10 cellular contexts compared by ENCODE assay signal in the genomic region with DNA sequence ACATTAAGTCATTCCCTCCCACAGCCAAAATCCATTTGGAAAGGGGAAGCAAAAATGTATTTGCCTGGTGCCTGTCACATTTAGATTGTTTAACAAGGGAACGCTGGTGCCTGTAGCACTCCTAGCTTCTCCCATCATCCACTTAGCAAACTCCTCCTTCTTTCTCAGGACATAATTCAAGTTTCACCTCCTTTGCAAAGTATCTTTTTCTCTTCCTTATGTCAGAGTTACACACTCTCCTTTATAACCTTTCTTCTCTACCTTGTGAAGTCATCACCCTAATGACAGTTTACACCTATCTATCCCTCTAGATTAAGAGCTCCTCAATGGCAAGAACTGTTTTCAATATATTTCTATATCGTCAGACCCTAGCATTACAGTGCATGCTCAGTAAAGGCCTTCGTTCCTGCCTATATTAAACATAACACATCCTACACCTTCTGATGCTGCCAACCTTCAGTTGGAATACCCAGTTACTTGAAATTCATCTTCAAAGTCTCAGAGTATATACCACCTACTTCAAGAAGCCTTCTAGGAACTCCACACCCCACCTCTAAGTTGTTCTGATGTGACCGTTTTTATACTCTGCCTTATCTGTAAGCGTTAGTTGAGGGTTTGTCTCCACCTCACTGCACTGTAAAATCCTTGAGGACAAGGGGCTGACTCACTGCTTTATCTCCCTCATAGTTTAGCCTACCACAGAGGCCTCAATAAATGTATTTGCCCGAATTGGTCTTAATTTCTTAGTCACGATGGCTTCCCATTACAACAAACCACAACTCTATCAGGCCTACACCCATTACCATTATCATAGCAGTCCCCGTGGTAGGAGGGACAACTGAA. TPM values are rescaled to one million over a fixed set of nuclear protein-coding genes. Genes with fewer than 3 reads are reported as not detected.
A peak's percentile ranks its signal among the peaks of the same experiment; 100 is the strongest.
DNase-seq lines count a peak whose midpoint lies in the region; ATAC-seq and TF ChIP-seq lines count a peak whose summit lies in the region.
"Had no signal": no experiment of that assay in that cellular context is flagged by ENCODE, and none has a peak within 500 bp of the region (broad histone marks: within the 10 kb centered on the region; RNA-seq: fewer than 3 reads in every experiment).

No MANE protein-coding gene starts in this region.

- H3K4me2 ChIP-seq in hepatocyte = peak overlapping the region; percentile 61

- H3K4me1 Mint-ChIP-seq in activated CD4-positive, alpha-beta T cell treated with anti-CD3 and anti-CD28 coated beads, Interleukin-2, amount 10 ng/mL, durations not matched to agents 7 days and 5 days = peaks cover 46% of the 10 kb centered on the region
- peaks cover 47% of the 10 kb centered on the region for H3K4me1 Mint-ChIP-seq in activated CD8-positive, alpha-beta T cell treated with anti-CD3 and anti-CD28 coated beads, Interleukin-2, amount 10 ng/mL, durations not matched to agents 7 days and 5 days (ENCODE audit: low read depth)

- no peaks in the 10 kb centered on the region for H3K27me3 ChIP-seq in hepatocyte

- DNase-seq in activated CD4-positive, alpha-beta T cell treated with anti-CD3 and anti-CD28 coated beads, Interleukin-2, amount 10 ng/mL, durations not matched to agents 7 days and 5 days = no peak
- DNase-seq in activated CD4-positive, alpha-beta T cell treated with anti-CD3 and anti-CD28 coated beads, Interleukin-2, amount 50 U/mL, for 1 hour = no peak
- no peak for DNase-seq in activated CD8-positive, alpha-beta T cell treated with anti-CD3 and anti-CD28 coated beads, Interleukin-2, amount 10 ng/mL, durations not matched to agents 7 days and 5 days
- DNase-seq in hepatocyte (ENCODE audit: low spot score) (peak; percentile 56), substantia nigra (lab: John Stamatoyannopoulos, UW) (no peak), NAMALWA (ENCODE audit: low spot score) (no peak), Ammon's horn (ENCODE audit: low spot score) (no peak)

- peaks cover 6% of the 10 kb centered on the region for H4K20me1 ChIP-seq in hepatocyte (ENCODE audit: insufficient read depth, poor library complexity, severe bottlenecking)

- CTCF ChIA-PET in activated CD4-positive, alpha-beta T cell treated with anti-CD3 and anti-CD28 coated beads, Interleukin-2, amount 10 ng/mL, durations not matched to agents 7 days and 5 days (lab: Charles Lee) = interaction anchor here (1.0 to 1.3 kb wide), 3 partner anchors 13 to 30 kb away, joined by 3 to 4 read pairs (median 3); no protein-coding TSS in a partner anchor
- CTCF ChIA-PET in activated CD8-positive, alpha-beta T cell treated with anti-CD3 and anti-CD28 coated beads, Interleukin-2, amount 10 ng/mL, durations not matched to agents 7 days and 5 days (lab: Charles Lee) = interaction anchor here (0.8 to 3.6 kb wide), 3 partner anchors 15 to 249 kb away, joined by 3 to 20 read pairs (median 3); no protein-coding TSS in a partner anchor

- peaks cover 3% of the 10 kb centered on the region for H3K9me3 Mint-ChIP-seq in activated CD4-positive, alpha-beta T cell treated with anti-CD3 and anti-CD28 coated beads, Interleukin-2, amount 10 ng/mL, durations not matched to agents 7 days and 5 days
- no peaks in the 10 kb centered on the region for H3K9me3 Mint-ChIP-seq in activated CD8-positive, alpha-beta T cell treated with anti-CD3 and anti-CD28 coated beads, Interleukin-2, amount 10 ng/mL, durations not matched to agents 7 days and 5 days (ENCODE audit: insufficient read depth)

- peaks cover 4% of the 10 kb centered on the region for H3K36me3 Mint-ChIP-seq in activated CD4-positive, alpha-beta T cell treated with anti-CD3 and anti-CD28 coated beads, Interleukin-2, amount 10 ng/mL, durations not matched to agents 7 days and 5 days (ENCODE audit: low read depth)
- peaks cover 3% of the 10 kb centered on the region for H3K36me3 Mint-ChIP-seq in activated CD8-positive, alpha-beta T cell treated with anti-CD3 and anti-CD28 coated beads, Interleukin-2, amount 10 ng/mL, durations not matched to agents 7 days and 5 days (ENCODE audit: low read depth)

- H3K9me2 ChIP-seq in hepatocyte (replicated peaks; ENCODE audit: insufficient read depth) = no peaks in the 10 kb centered on the region

- H3K4me1 ChIP-seq in hepatocyte (ENCODE audit: insufficient read depth) = peaks cover 11% of the 10 kb centered on the region

- H3K27me3 Mint-ChIP-seq in activated CD4-positive, alpha-beta T cell treated with anti-CD3 and anti-CD28 coated beads, Interleukin-2, amount 10 ng/mL, durations not matched to agents 7 days and 5 days = no peaks in the 10 kb centered on the region
- H3K27me3 Mint-ChIP-seq in activated CD8-positive, alpha-beta T cell treated with anti-CD3 and anti-CD28 coated beads, Interleukin-2, amount 10 ng/mL, durations not matched to agents 7 days and 5 days (ENCODE audit: low read depth) = no peaks in the 10 kb centered on the region

- H2AFZ ChIP-seq in hepatocyte = no peak overlapping the region
- H2AFZ ChIP-seq: parathyroid adenoma had no signal

- H3K9me3 ChIP-seq in hepatocyte (ENCODE audit: low read depth) = no peaks in the 10 kb centered on the region
- H3K9me3 ChIP-seq: thoracic aorta had no signal

- no peaks in the 10 kb centered on the region for H3K36me3 ChIP-seq in hepatocyte (replicated peaks; ENCODE audit: insufficient read depth, low read depth)
- H3K36me3 ChIP-seq: thoracic aorta had no signal

- no peak overlapping the region for H3K4me3 ChIP-seq in hepatocyte

- peaks cover 29% of the 10 kb centered on the region for H3K79me2 ChIP-seq in hepatocyte

- 45% methylated on average over 8 of the region's 8 CpGs for WGBS in hepatocyte (ENCODE audit: low lambda C conversion rate, missing lambda C conversion rate)

- peak overlapping the region; percentile 9 for H3K27ac Mint-ChIP-seq in activated CD4-positive, alpha-beta T cell treated with anti-CD3 and anti-CD28 coated beads, Interleukin-2, amount 10 ng/mL, durations not matched to agents 7 days and 5 days
- peak overlapping the region; percentile 14 for H3K27ac Mint-ChIP-seq in activated CD8-positive, alpha-beta T cell treated with anti-CD3 and anti-CD28 coated beads, Interleukin-2, amount 10 ng/mL, durations not matched to agents 7 days and 5 days

- H3K27ac ChIP-seq in hepatocyte (peak overlapping the region; percentile 74), substantia nigra (ENCODE audit: low read depth, low read length, poor library complexity, severe bottlenecking) (peak overlapping the region; percentile 23)
- H3K27ac ChIP-seq: parathyroid adenoma, thoracic aorta had no signal

- peak overlapping the region; percentile 66 for H3K4me3 Mint-ChIP-seq in activated CD4-positive, alpha-beta T cell treated with anti-CD3 and anti-CD28 coated beads, Interleukin-2, amount 10 ng/mL, durations not matched to agents 7 days and 5 days
- peak overlapping the region; percentile 68 for H3K4me3 Mint-ChIP-seq in activated CD8-positive, alpha-beta T cell treated with anti-CD3 and anti-CD28 coated beads, Interleukin-2, amount 10 ng/mL, durations not matched to agents 7 days and 5 days

- no peak for TF ChIP-seq CTCF in hepatocyte (IDR thresholded peaks at IDR 0.05; ENCODE audit: poor library complexity)

- ATAC-seq in activated CD8-positive, alpha-beta T cell treated with anti-CD3 and anti-CD28 coated beads, Interleukin-2, amount 10 ng/mL, durations not matched to agents 7 days and 5 days = no peak
- no peak for ATAC-seq in GM18498 (IDR thresholded peaks at IDR 0.05; ENCODE audit: unreplicated experiment)

- POLR2A ChIA-PET in activated CD4-positive, alpha-beta T cell treated with anti-CD3 and anti-CD28 coated beads, Interleukin-2, amount 10 ng/mL, durations not matched to agents 7 days and 5 days (lab: Charles Lee) = no interaction called here
- POLR2A ChIA-PET in activated CD8-positive, alpha-beta T cell treated with anti-CD3 and anti-CD28 coated beads, Interleukin-2, amount 10 ng/mL, durations not matched to agents 7 days and 5 days (lab: Charles Lee) = interaction anchor here (1.2 to 1.7 kb wide), 3 partner anchors 16 to 550 kb away, joined by 4 to 5 read pairs (median 4); a partner anchor contains a TSS

RNA-seq across cellular contexts. Expression of a gene that starts 1.0 kb away (rescaled TPM):
- total RNA-seq in activated CD4-positive, alpha-beta T cell treated with anti-CD3 and anti-CD28 coated beads, Interleukin-2, amount 10 ng/mL, durations not matched to agents 7 days and 5 days = 10 to 100 TPM; 53.9 to 58.8 TPM
- total RNA-seq in activated CD8-positive, alpha-beta T cell treated with anti-CD3 and anti-CD28 coated beads, Interleukin-2, amount 10 ng/mL, durations not matched to agents 7 days and 5 days = 10 to 100 TPM; 57.2 to 58.4 TPM
- total RNA-seq in hepatocyte = 38.6 and 46.0 TPM in 2 replicates
- 14.9 and 15.6 TPM in 2 replicates for polyA plus RNA-seq in hepatocyte
